1 cellular context compared by ENCODE assay signal in the genomic region with DNA sequence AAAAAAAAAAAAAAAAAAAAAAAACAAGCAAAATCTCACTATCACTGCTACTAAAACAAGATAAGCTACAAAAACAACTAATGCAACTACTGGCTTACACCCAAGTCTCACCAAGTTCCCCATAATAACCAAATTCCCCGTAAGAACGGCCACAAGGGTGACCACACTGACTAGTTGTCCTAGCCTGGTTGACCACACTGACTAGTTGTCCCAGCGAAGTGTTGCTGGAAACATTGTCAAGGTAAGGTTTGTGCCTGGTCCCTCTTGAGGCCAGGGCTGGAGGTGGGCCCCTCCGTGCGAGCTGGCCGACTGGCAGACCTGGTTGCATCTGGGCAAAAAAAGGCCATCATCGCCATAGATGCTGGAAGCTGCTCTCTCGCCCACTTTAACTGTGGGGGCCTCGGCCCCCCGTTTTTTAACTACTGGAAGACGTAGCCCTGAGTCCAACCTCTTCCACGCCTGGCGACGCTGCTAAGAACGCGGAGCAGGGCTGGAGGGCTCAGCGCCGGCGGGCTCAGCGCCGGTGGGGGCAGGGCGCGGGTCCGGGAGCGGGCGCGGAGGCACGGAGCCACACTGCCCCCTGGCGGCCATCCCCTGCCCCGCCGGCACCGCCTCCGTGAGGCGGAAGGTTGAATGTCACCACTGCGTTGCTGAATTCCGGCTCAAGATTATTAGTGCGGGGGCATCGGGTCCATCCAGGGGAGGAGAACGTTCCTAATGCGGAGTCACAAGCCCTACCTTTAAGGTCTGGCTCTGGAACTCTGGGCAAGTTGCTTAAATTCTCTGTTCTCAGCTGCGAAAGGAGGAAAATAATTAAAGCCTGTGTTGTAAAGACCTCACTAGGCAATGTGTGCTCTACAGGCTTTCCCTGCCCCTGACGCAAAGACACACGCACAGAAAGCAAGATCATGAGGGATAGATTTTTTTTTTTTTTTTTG.
TF ChIP-seq lines count a peak whose summit lies in the region.

No MANE protein-coding gene starts in this region.

TF ChIP-seq in HepG2, 621 proteins besides CTCF, POLR2A, EP300 and RAD21 (continued from another document and continues in another):
- TF ChIP-seq, protein P1, sequence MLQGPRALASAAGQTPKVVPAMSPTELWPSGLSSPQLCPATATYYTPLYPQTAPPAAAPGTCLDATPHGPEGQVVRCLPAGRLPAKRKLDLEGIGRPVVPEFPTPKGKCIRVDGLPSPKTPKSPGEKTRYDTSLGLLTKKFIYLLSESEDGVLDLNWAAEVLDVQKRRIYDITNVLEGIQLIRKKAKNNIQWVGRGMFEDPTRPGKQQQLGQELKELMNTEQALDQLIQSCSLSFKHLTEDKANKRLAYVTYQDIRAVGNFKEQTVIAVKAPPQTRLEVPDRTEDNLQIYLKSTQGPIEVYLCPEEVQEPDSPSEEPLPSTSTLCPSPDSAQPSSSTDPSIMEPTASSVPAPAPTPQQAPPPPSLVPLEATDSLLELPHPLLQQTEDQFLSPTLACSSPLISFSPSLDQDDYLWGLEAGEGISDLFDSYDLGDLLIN (CRISPR knock-in tag; IDR thresholded peaks at IDR 0.05; ENCODE audit: borderline replicate concordance): no peak
- TF ChIP-seq FOXC1 (CRISPR knock-in tag; IDR thresholded peaks at IDR 0.05; ENCODE audit: borderline replicate concordance): no peak
- TF ChIP-seq ZNF552 (CRISPR knock-in tag; IDR thresholded peaks at IDR 0.05; ENCODE audit: borderline replicate concordance): no peak
- TF ChIP-seq REL (CRISPR knock-in tag; conservative IDR thresholded peaks at IDR 0.05): no peak
- TF ChIP-seq ZFX (CRISPR knock-in tag; IDR thresholded peaks at IDR 0.05; ENCODE audit: low read depth): no peak; the same call in 1 of the 2 replicates
- TF ChIP-seq FIP1L1 (IDR thresholded peaks at IDR 0.05; ENCODE audit: borderline replicate concordance, insufficient read depth, low read depth, low read length): no peak
- no peak for TF ChIP-seq CREM (IDR thresholded peaks at IDR 0.05)
- no peak for TF ChIP-seq CREM (CRISPR knock-in tag; IDR thresholded peaks at IDR 0.05)
- TF ChIP-seq MYNN (CRISPR knock-in tag; IDR thresholded peaks at IDR 0.05; ENCODE audit: low read depth): no peak
- TF ChIP-seq TMF1 (CRISPR knock-in tag; IDR thresholded peaks at IDR 0.05; ENCODE audit: low read depth): no peak
- TF ChIP-seq, protein P2, sequence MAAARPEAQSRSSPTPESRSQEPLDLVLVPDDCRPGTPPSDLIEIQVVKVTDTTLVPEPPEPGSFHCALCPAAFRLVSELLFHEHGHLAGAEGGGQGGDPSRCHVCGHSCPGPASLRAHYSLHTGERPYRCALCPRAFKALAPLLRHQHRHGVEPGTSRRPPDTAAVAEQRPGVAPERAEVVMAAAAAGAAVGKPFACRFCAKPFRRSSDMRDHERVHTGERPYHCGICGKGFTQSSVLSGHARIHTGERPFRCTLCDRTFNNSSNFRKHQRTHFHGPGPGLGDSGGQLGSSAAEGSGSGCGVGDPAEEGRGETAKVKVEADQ (CRISPR knock-in tag; IDR thresholded peaks at IDR 0.05; ENCODE audit: borderline replicate concordance): peak; percentile 52; the same call in 1 of the 2 replicates
- no peak for TF ChIP-seq ZNF790 (CRISPR knock-in tag; IDR thresholded peaks at IDR 0.05; ENCODE audit: borderline replicate concordance)
- no peak for TF ChIP-seq ZNF614 (CRISPR knock-in tag; IDR thresholded peaks at IDR 0.05; ENCODE audit: borderline replicate concordance)
- TF ChIP-seq ZSCAN25 (CRISPR knock-in tag; IDR thresholded peaks at IDR 0.05): peak; percentile 69; the same call in 1 of the 2 replicates
- no peak for TF ChIP-seq SCMH1 (CRISPR knock-in tag; IDR thresholded peaks at IDR 0.05; ENCODE audit: borderline replicate concordance)
- no peak for TF ChIP-seq TGIF2 (CRISPR knock-in tag; IDR thresholded peaks at IDR 0.05)
- no peak for TF ChIP-seq HOXA7 (CRISPR knock-in tag; IDR thresholded peaks at IDR 0.05)
- TF ChIP-seq, protein P3, sequence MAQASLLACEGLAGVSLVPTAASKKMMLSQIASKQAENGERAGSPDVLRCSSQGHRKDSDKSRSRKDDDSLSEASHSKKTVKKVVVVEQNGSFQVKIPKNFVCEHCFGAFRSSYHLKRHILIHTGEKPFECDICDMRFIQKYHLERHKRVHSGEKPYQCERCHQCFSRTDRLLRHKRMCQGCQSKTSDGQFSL (CRISPR knock-in tag; IDR thresholded peaks at IDR 0.05): 0 out of 2 replicates have a peak, but pooled peaks have one; percentile 20
- TF ChIP-seq FLYWCH1 (CRISPR knock-in tag; IDR thresholded peaks at IDR 0.05): no peak
- TF ChIP-seq GABPA (IDR thresholded peaks at IDR 0.05; ENCODE audit: low read depth, low read length): no peak
- no peak for TF ChIP-seq GABPA (CRISPR knock-in tag; IDR thresholded peaks at IDR 0.05; ENCODE audit: low read depth)
- no peak for TF ChIP-seq FOSL1 (CRISPR knock-in tag; IDR thresholded peaks at IDR 0.05; ENCODE audit: borderline replicate concordance)
- TF ChIP-seq, protein P4, sequence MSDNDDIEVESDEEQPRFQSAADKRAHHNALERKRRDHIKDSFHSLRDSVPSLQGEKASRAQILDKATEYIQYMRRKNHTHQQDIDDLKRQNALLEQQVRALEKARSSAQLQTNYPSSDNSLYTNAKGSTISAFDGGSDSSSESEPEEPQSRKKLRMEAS (IDR thresholded peaks at IDR 0.05): peak; percentile 60
- TF ChIP-seq RELA (CRISPR knock-in tag; IDR thresholded peaks at IDR 0.05): no peak
- no peak for TF ChIP-seq ZNF530 (CRISPR knock-in tag; IDR thresholded peaks at IDR 0.05; ENCODE audit: low read depth)
- TF ChIP-seq NAIF1 (CRISPR knock-in tag; IDR thresholded peaks at IDR 0.05; ENCODE audit: borderline replicate concordance): no peak
- no peak for TF ChIP-seq HMGA1 (CRISPR knock-in tag; conservative IDR thresholded peaks at IDR 0.05)
- TF ChIP-seq ZNF629 (CRISPR knock-in tag; conservative IDR thresholded peaks at IDR 0.05): no peak
- TF ChIP-seq, protein P5, sequence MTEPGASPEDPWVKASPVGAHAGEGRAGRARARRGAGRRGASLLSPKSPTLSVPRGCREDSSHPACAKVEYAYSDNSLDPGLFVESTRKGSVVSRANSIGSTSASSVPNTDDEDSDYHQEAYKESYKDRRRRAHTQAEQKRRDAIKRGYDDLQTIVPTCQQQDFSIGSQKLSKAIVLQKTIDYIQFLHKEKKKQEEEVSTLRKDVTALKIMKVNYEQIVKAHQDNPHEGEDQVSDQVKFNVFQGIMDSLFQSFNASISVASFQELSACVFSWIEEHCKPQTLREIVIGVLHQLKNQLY (CRISPR knock-in tag; IDR thresholded peaks at IDR 0.05): no peak
- TF ChIP-seq NR2F1 (CRISPR knock-in tag; IDR thresholded peaks at IDR 0.05): no peak
- no peak; a peak in 1 of 4 replicates for TF ChIP-seq KLF16 (CRISPR knock-in tag; IDR thresholded peaks at IDR 0.05)
- TF ChIP-seq SALL2 (CRISPR knock-in tag; IDR thresholded peaks at IDR 0.05): peak; percentile 62; the same call in 1 of the 2 replicates
- no peak for TF ChIP-seq ATRX (CRISPR knock-in tag; IDR thresholded peaks at IDR 0.05; ENCODE audit: borderline replicate concordance)
- TF ChIP-seq LCORL (IDR thresholded peaks at IDR 0.05): no peak
- no peak; the same call in 1 of the 2 replicates for TF ChIP-seq LCORL (CRISPR knock-in tag; IDR thresholded peaks at IDR 0.05)
- TF ChIP-seq, protein P6, sequence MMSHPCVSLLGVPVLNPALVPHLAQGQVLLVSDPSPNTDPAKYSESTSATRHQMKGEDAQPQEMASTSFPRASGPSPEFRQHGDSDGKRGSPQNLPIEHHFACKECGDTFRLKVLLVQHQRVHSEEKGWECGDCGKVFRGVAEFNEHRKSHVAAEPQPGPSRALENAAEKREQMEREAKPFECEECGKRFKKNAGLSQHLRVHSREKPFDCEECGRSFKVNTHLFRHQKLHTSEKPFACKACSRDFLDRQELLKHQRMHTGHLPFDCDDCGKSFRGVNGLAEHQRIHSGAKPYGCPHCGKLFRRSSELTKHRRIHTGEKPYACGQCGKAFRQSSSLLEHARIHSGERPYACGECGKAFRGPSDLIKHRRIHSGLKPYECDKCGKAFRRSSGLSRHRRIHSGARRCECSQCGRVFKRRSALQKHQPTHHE (CRISPR knock-in tag; IDR thresholded peaks at IDR 0.05; ENCODE audit: borderline replicate concordance): no peak
- 0 out of 2 replicates have a peak, but pooled peaks have one; percentile 10 for TF ChIP-seq HNF4A (CRISPR knock-in tag; IDR thresholded peaks at IDR 0.05)
- TF ChIP-seq ZNF3 (CRISPR knock-in tag; IDR thresholded peaks at IDR 0.05): no peak
- no peak for TF ChIP-seq NFIB (CRISPR knock-in tag; IDR thresholded peaks at IDR 0.05; ENCODE audit: borderline replicate concordance)
- TF ChIP-seq GLI4 (CRISPR knock-in tag; IDR thresholded peaks at IDR 0.05; ENCODE audit: borderline replicate concordance): peak; percentile 80; the same call in 1 of the 2 replicates
- TF ChIP-seq, protein P7, sequence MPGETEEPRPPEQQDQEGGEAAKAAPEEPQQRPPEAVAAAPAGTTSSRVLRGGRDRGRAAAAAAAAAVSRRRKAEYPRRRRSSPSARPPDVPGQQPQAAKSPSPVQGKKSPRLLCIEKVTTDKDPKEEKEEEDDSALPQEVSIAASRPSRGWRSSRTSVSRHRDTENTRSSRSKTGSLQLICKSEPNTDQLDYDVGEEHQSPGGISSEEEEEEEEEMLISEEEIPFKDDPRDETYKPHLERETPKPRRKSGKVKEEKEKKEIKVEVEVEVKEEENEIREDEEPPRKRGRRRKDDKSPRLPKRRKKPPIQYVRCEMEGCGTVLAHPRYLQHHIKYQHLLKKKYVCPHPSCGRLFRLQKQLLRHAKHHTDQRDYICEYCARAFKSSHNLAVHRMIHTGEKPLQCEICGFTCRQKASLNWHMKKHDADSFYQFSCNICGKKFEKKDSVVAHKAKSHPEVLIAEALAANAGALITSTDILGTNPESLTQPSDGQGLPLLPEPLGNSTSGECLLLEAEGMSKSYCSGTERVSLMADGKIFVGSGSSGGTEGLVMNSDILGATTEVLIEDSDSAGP (CRISPR knock-in tag; IDR thresholded peaks at IDR 0.05; ENCODE audit: borderline replicate concordance): peak; percentile 80
- TF ChIP-seq, protein P8, sequence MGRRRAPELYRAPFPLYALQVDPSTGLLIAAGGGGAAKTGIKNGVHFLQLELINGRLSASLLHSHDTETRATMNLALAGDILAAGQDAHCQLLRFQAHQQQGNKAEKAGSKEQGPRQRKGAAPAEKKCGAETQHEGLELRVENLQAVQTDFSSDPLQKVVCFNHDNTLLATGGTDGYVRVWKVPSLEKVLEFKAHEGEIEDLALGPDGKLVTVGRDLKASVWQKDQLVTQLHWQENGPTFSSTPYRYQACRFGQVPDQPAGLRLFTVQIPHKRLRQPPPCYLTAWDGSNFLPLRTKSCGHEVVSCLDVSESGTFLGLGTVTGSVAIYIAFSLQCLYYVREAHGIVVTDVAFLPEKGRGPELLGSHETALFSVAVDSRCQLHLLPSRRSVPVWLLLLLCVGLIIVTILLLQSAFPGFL (CRISPR knock-in tag; IDR thresholded peaks at IDR 0.05): no peak
- TF ChIP-seq, protein P9, sequence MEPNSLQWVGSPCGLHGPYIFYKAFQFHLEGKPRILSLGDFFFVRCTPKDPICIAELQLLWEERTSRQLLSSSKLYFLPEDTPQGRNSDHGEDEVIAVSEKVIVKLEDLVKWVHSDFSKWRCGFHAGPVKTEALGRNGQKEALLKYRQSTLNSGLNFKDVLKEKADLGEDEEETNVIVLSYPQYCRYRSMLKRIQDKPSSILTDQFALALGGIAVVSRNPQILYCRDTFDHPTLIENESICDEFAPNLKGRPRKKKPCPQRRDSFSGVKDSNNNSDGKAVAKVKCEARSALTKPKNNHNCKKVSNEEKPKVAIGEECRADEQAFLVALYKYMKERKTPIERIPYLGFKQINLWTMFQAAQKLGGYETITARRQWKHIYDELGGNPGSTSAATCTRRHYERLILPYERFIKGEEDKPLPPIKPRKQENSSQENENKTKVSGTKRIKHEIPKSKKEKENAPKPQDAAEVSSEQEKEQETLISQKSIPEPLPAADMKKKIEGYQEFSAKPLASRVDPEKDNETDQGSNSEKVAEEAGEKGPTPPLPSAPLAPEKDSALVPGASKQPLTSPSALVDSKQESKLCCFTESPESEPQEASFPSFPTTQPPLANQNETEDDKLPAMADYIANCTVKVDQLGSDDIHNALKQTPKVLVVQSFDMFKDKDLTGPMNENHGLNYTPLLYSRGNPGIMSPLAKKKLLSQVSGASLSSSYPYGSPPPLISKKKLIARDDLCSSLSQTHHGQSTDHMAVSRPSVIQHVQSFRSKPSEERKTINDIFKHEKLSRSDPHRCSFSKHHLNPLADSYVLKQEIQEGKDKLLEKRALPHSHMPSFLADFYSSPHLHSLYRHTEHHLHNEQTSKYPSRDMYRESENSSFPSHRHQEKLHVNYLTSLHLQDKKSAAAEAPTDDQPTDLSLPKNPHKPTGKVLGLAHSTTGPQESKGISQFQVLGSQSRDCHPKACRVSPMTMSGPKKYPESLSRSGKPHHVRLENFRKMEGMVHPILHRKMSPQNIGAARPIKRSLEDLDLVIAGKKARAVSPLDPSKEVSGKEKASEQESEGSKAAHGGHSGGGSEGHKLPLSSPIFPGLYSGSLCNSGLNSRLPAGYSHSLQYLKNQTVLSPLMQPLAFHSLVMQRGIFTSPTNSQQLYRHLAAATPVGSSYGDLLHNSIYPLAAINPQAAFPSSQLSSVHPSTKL (CRISPR knock-in tag; IDR thresholded peaks at IDR 0.05): peak; percentile 30; the same call in 1 of the 2 replicates
- peak; percentile 64; the same call in 1 of the 2 replicates for TF ChIP-seq ZSCAN31 (CRISPR knock-in tag; IDR thresholded peaks at IDR 0.05; ENCODE audit: low read depth)
- TF ChIP-seq, protein P10, sequence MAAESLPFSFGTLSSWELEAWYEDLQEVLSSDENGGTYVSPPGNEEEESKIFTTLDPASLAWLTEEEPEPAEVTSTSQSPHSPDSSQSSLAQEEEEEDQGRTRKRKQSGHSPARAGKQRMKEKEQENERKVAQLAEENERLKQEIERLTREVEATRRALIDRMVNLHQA (CRISPR knock-in tag; IDR thresholded peaks at IDR 0.05): no peak
- TF ChIP-seq ZNF563 (CRISPR knock-in tag; IDR thresholded peaks at IDR 0.05): no peak
- TF ChIP-seq KAT2B (IDR thresholded peaks at IDR 0.05; ENCODE audit: borderline replicate concordance, low read depth, low read length): no peak
- no peak for TF ChIP-seq ZNF33A (CRISPR knock-in tag; IDR thresholded peaks at IDR 0.05; ENCODE audit: borderline replicate concordance)
